Comparison of ENCODE assay signal across 12 cellular contexts in genomic region chr5:14218897-14219573, GRCh38.
DNase-seq lines count a peak whose midpoint lies in the region; ATAC-seq and TF ChIP-seq lines count a peak whose summit lies in the region.
"Had no signal": no experiment of that assay in that cellular context is flagged by ENCODE, and none has a peak within 500 bp of the region (broad histone marks: within the 10 kb centered on the region; RNA-seq: fewer than 3 reads in every experiment).

No MANE protein-coding gene starts in this region.

- H3K27ac ChIP-seq in KMS-11, result peak overlapping the region; percentile 92
- H3K27ac ChIP-seq: vagina had no signal

- H3K27me3 ChIP-seq in KMS-11 (ENCODE audit: insufficient read depth, low read depth), result no peaks in the 10 kb centered on the region
- H3K27me3 ChIP-seq: vagina had no signal

- in situ Hi-C loops in G401 (cut with HindIII; ENCODE audit: low sequenced_read_pairs), result no loop called here

- H3K4me2 ChIP-seq in KMS-11, result peak overlapping the region; percentile 86

- H3K4me1 ChIP-seq in KMS-11 (ENCODE audit: low read depth, poor library complexity, severe bottlenecking), result peaks cover 83% of the 10 kb centered on the region

- peaks cover 86% of the 10 kb centered on the region for H3K4me1 Mint-ChIP-seq in stimulated activated memory B cell treated with anti-CD40 and anti-IgM and Interleukin-4, amounts not matched to agents 10 μg/mL and 1 μg/mL and 100 μg/mL, for 72 hours
- H3K4me1 Mint-ChIP-seq in activated CD4-positive, alpha-beta T cell treated with anti-CD3 and anti-CD28 coated beads, Interleukin-2, amount 10 ng/mL, durations not matched to agents 7 days and 5 days, result peaks cover 35% of the 10 kb centered on the region

- peaks cover 94% of the 10 kb centered on the region for H3K79me2 ChIP-seq in KMS-11 (ENCODE audit: insufficient read depth, low read depth)

- H3K27me3 Mint-ChIP-seq in stimulated activated memory B cell treated with anti-CD40 and anti-IgM and Interleukin-4, amounts not matched to agents 10 μg/mL and 1 μg/mL and 100 μg/mL, for 72 hours, result no peaks in the 10 kb centered on the region
- peaks cover 17% of the 10 kb centered on the region for H3K27me3 Mint-ChIP-seq in activated CD4-positive, alpha-beta T cell treated with anti-CD3 and anti-CD28 coated beads, Interleukin-2, amount 10 ng/mL, durations not matched to agents 7 days and 5 days

- H4K20me1 ChIP-seq in KMS-11 (ENCODE audit: insufficient read depth), result no peaks in the 10 kb centered on the region

- H3K27ac Mint-ChIP-seq in stimulated activated memory B cell treated with anti-CD40 and anti-IgM and Interleukin-4, amounts not matched to agents 10 μg/mL and 1 μg/mL and 100 μg/mL, for 72 hours, result peak overlapping the region; percentile 79
- H3K27ac Mint-ChIP-seq in activated CD4-positive, alpha-beta T cell treated with anti-CD3 and anti-CD28 coated beads, Interleukin-2, amount 10 ng/mL, durations not matched to agents 7 days and 5 days, result no peak overlapping the region

- H2AFZ ChIP-seq in KMS-11 (ENCODE audit: low read depth), result peak overlapping the region; percentile 5; the same call in 1 of the 2 replicates

- peak; percentile 12 for ATAC-seq in left lobe of liver
- ATAC-seq in stimulated activated memory B cell treated with anti-CD40 and anti-IgM and Interleukin-4, amounts not matched to agents 10 μg/mL and 1 μg/mL and 100 μg/mL, for 72 hours, result no peak

- H3K4me3 Mint-ChIP-seq in stimulated activated memory B cell treated with anti-CD40 and anti-IgM and Interleukin-4, amounts not matched to agents 10 μg/mL and 1 μg/mL and 100 μg/mL, for 72 hours, result no peak overlapping the region
- H3K4me3 Mint-ChIP-seq in activated CD4-positive, alpha-beta T cell treated with anti-CD3 and anti-CD28 coated beads, Interleukin-2, amount 10 ng/mL, durations not matched to agents 7 days and 5 days, result no peak overlapping the region

- no peaks in the 10 kb centered on the region for H3K9me3 Mint-ChIP-seq in stimulated activated memory B cell treated with anti-CD40 and anti-IgM and Interleukin-4, amounts not matched to agents 10 μg/mL and 1 μg/mL and 100 μg/mL, for 72 hours
- H3K9me3 Mint-ChIP-seq in activated CD4-positive, alpha-beta T cell treated with anti-CD3 and anti-CD28 coated beads, Interleukin-2, amount 10 ng/mL, durations not matched to agents 7 days and 5 days, result no peaks in the 10 kb centered on the region

- H3K36me3 Mint-ChIP-seq in stimulated activated memory B cell treated with anti-CD40 and anti-IgM and Interleukin-4, amounts not matched to agents 10 μg/mL and 1 μg/mL and 100 μg/mL, for 72 hours, result peaks cover 14% of the 10 kb centered on the region
- no peaks in the 10 kb centered on the region for H3K36me3 Mint-ChIP-seq in activated CD4-positive, alpha-beta T cell treated with anti-CD3 and anti-CD28 coated beads, Interleukin-2, amount 10 ng/mL, durations not matched to agents 7 days and 5 days (ENCODE audit: low read depth)

- H3K36me3 ChIP-seq in KMS-11 (ENCODE audit: insufficient read depth), result no peaks in the 10 kb centered on the region
- H3K36me3 ChIP-seq: vagina had no signal

- H3K9ac ChIP-seq in KMS-11, result peak overlapping the region; percentile 48

- POLR2A ChIA-PET in activated CD4-positive, alpha-beta T cell treated with anti-CD3 and anti-CD28 coated beads, Interleukin-2, amount 10 ng/mL, durations not matched to agents 7 days and 5 days (lab: Charles Lee), result no interaction called here

- TF ChIP-seq CTCF in KMS-11 (conservative IDR thresholded peaks at IDR 0.05; ENCODE audit: low read depth, low read length), result no peak

- DNase-seq in brain pericyte (ENCODE audit: low read depth, low spot score), result peak; percentile 78
- no peak for DNase-seq in left lobe of liver (ENCODE audit: low spot score)
- DNase-seq in activated effector memory CD4-positive, alpha-beta T cell treated with anti-CD3 and anti-CD28 coated beads, Interleukin-2, amount 50 U/mL, for 16 hours, result no peak
- DNase-seq in activated CD4-positive, alpha-beta T cell treated with anti-CD3 and anti-CD28 coated beads, Interleukin-2, amount 10 ng/mL, durations not matched to agents 7 days and 5 days, result no peak
- DNase-seq in G401 (ENCODE audit: low spot score), result no peak
- DNase-seq in activated CD4-positive, alpha-beta T cell treated with anti-CD3 and anti-CD28 coated beads, Interleukin-2, amount 50 U/mL, for 4 hours, result no peak
- DNase-seq: KG1; NCI-H2227 treated with DMSO at 0.1 percent for 48 hours; stimulated activated CD4-positive, alpha-beta T cell treated with anti-CD3 and anti-CD28 coated beads, Interleukin-2, amount 100 ng/mL, for 48 hours had no signal

- H3K4me3 ChIP-seq in KMS-11 (IDR thresholded peaks at IDR 0.05; ENCODE audit: insufficient read depth, low read depth, low read length), result no peak overlapping the region
- H3K4me3 ChIP-seq: vagina had no signal

- CTCF ChIA-PET in activated CD4-positive, alpha-beta T cell treated with anti-CD3 and anti-CD28 coated beads, Interleukin-2, amount 10 ng/mL, durations not matched to agents 7 days and 5 days (lab: Charles Lee), result no interaction called here
